ENCODE assay signal across 1 cellular context in the genomic region with DNA sequence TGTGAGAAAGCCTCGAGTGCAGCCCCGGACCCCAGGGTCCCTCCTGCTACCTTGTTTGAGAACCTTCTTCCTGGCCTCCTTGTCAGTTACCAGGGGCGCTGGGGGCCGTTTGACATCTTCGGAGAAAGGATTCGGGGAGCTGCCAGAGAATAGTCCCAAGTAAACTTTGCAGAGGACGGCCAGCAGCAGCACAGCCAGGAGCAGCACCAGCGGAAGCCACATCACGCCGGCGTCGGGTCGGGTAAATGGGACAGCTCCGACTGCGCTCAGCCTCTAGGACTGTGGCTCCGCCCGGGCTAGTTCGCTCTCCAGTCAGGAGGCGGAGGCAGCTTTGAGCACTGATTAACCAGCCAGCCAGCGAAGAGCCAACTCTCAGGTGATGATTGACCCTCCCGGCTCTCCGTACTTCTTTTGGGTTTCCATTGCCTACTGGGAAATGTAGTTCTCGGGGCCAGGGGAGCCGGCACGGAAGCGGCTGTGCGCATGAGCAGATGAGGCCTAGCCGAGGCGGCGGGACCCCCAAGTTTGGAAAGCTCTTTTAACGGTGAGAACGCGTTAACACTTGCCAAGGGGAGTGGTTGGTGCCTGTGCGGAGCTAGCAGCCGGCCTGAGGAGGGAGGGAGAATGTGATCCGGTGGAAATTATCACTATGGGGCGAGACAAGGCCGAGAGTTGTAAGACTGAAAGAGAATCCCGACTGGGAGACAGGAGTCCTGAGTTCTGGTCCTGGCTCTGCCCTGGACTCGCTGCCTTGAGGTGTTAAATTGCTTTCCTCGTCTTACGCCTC.
TF ChIP-seq lines count a peak whose summit lies in the region.

A gene (plus strand): TSS at position 484 of the 787 bp plus-strand sequence. CDS start 2,430 bp downstream, outside the sequence.
A gene (minus strand): TSS at position 243 of the 787 bp plus-strand sequence. CDS start 21 bp downstream, at position 222.

TF ChIP-seq in HEK293, 187 proteins besides CTCF, POLR2A, EP300 and RAD21 (continued from another document):
- TF ChIP-seq ZIC2 (tag by site-specific recombination; IDR thresholded peaks at IDR 0.05): peak; percentile 9; the same call in 1 of the 2 replicates
- peak; percentile 70; the same call in 1 of the 2 replicates for TF ChIP-seq ZBTB7A (tag by site-specific recombination; IDR thresholded peaks at IDR 0.05; ENCODE audit: low read depth)
- TF ChIP-seq ZNF510 (tag by site-specific recombination; IDR thresholded peaks at IDR 0.05; ENCODE audit: insufficient replicate concordance): no peak
- TF ChIP-seq, protein P1, sequence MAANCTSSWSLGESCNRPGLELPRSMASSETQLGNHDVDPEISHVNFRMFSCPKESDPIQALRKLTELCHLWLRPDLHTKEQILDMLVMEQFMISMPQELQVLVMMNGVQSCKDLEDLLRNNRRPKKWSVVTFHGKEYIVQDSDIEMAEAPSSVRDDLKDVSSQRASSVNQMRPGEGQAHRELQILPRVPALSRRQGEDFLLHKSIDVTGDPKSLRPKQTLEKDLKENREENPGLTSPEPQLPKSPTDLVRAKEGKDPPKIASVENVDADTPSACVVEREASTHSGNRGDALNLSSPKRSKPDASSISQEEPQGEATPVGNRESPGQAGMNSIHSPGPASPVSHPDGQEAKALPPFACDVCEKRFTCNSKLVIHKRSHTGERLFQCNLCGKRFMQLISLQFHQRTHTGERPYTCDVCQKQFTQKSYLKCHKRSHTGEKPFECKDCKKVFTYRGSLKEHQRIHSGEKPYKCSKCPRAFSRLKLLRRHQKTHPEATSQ (tag by site-specific recombination; IDR thresholded peaks at IDR 0.05): no peak
- TF ChIP-seq GLIS1 (tag by site-specific recombination; IDR thresholded peaks at IDR 0.05): no peak
- TF ChIP-seq ZNF433 (tag by site-specific recombination; IDR thresholded peaks at IDR 0.05; ENCODE audit: low read depth): no peak
- TF ChIP-seq ZNF629 (tag by site-specific recombination; IDR thresholded peaks at IDR 0.05): peak; percentile 65; the same call in 1 of the 2 replicates
- TF ChIP-seq ZNF394 (tag by site-specific recombination; IDR thresholded peaks at IDR 0.05; ENCODE audit: borderline replicate concordance): peak; percentile 34; the same call in 1 of the 2 replicates
- TF ChIP-seq, protein P2, sequence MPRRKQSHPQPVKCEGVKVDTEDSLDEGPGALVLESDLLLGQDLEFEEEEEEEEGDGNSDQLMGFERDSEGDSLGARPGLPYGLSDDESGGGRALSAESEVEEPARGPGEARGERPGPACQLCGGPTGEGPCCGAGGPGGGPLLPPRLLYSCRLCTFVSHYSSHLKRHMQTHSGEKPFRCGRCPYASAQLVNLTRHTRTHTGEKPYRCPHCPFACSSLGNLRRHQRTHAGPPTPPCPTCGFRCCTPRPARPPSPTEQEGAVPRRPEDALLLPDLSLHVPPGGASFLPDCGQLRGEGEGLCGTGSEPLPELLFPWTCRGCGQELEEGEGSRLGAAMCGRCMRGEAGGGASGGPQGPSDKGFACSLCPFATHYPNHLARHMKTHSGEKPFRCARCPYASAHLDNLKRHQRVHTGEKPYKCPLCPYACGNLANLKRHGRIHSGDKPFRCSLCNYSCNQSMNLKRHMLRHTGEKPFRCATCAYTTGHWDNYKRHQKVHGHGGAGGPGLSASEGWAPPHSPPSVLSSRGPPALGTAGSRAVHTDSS (tag by site-specific recombination; IDR thresholded peaks at IDR 0.05): no peak
- TF ChIP-seq, protein P3, sequence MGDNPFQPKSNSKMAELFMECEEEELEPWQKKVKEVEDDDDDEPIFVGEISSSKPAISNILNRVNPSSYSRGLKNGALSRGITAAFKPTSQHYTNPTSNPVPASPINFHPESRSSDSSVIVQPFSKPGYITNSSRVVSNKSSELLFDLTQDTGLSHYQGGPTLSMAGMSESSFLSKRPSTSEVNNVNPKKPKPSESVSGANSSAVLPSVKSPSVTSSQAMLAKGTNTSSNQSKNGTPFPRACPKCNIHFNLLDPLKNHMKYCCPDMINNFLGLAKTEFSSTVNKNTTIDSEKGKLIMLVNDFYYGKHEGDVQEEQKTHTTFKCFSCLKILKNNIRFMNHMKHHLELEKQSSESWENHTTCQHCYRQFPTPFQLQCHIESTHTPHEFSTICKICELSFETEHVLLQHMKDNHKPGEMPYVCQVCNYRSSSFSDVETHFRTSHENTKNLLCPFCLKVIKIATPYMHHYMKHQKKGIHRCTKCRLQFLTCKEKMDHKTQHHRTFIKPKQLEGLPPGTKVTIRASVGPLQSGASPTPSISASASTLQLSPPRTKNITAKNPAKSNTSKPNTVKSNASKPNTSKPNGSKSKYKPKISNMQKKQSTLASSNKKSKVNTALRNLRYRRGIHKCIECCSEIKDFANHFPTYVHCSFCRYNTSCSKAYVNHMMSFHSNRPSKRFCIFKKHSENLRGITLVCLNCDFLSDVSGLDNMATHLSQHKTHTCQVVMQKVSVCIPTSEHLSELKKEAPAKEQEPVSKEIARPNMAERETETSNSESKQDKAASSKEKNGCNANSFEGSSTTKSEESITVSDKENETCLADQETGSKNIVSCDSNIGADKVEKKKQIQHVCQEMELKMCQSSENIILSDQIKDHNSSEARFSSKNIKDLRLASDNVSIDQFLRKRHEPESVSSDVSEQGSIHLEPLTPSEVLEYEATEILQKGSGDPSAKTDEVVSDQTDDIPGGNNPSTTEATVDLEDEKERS (tag by site-specific recombination; IDR thresholded peaks at IDR 0.05): no peak
- no peak for TF ChIP-seq ZSCAN16 (tag by site-specific recombination; IDR thresholded peaks at IDR 0.05)
- TF ChIP-seq BCL11A (tag by site-specific recombination; IDR thresholded peaks at IDR 0.05; ENCODE audit: low read depth): no peak
- TF ChIP-seq ZSCAN30 (tag by site-specific recombination; IDR thresholded peaks at IDR 0.05): peak; percentile 68; the same call in 1 of the 2 replicates
- TF ChIP-seq, protein P4, sequence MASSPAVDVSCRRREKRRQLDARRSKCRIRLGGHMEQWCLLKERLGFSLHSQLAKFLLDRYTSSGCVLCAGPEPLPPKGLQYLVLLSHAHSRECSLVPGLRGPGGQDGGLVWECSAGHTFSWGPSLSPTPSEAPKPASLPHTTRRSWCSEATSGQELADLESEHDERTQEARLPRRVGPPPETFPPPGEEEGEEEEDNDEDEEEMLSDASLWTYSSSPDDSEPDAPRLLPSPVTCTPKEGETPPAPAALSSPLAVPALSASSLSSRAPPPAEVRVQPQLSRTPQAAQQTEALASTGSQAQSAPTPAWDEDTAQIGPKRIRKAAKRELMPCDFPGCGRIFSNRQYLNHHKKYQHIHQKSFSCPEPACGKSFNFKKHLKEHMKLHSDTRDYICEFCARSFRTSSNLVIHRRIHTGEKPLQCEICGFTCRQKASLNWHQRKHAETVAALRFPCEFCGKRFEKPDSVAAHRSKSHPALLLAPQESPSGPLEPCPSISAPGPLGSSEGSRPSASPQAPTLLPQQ (tag by site-specific recombination; IDR thresholded peaks at IDR 0.05): peak; percentile 58; the same call in 1 of the 2 replicates
- no peak for TF ChIP-seq GLIS2 (tag by site-specific recombination; IDR thresholded peaks at IDR 0.05)
- TF ChIP-seq TRIM28 (IDR thresholded peaks at IDR 0.05; ENCODE audit: borderline replicate concordance, low read length): peak; percentile 76
- no peak for TF ChIP-seq OVOL3 (tag by site-specific recombination; IDR thresholded peaks at IDR 0.05)
- TF ChIP-seq ZNF114 (tag by site-specific recombination; IDR thresholded peaks at IDR 0.05): no peak
- TF ChIP-seq YY2 (tag by site-specific recombination; IDR thresholded peaks at IDR 0.05): no peak
- TF ChIP-seq ZNF600 (tag by site-specific recombination; IDR thresholded peaks at IDR 0.05): peak; percentile 83
- no peak for TF ChIP-seq ZNF174 (tag by site-specific recombination; IDR thresholded peaks at IDR 0.05)
- peak; percentile 15; the same call in 1 of the 2 replicates for TF ChIP-seq KLF16 (tag by site-specific recombination; IDR thresholded peaks at IDR 0.05)
- no peak for TF ChIP-seq ZNF175 (tag by site-specific recombination; IDR thresholded peaks at IDR 0.05)
- no peak for TF ChIP-seq HOXA7 (CRISPR knock-in tag; IDR thresholded peaks at IDR 0.05; ENCODE audit: borderline replicate concordance)
- no peak for TF ChIP-seq ZFP37 (tag by site-specific recombination; IDR thresholded peaks at IDR 0.05)
- TF ChIP-seq, protein P5, sequence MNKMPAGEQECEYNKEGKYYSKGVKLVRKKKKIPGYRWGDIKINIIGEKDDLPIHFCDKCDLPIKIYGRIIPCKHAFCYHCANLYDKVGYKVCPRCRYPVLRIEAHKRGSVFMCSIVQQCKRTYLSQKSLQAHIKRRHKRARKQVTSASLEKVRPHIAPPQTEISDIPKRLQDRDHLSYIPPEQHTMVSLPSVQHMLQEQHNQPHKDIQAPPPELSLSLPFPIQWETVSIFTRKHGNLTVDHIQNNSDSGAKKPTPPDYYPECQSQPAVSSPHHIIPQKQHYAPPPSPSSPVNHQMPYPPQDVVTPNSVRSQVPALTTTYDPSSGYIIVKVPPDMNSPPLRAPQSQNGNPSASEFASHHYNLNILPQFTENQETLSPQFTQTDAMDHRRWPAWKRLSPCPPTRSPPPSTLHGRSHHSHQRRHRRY (tag by site-specific recombination; IDR thresholded peaks at IDR 0.05): no peak
- no peak for TF ChIP-seq ZNF146 (tag by site-specific recombination; IDR thresholded peaks at IDR 0.05)
- TF ChIP-seq ZXDB (tag by site-specific recombination; IDR thresholded peaks at IDR 0.05): peak; percentile 64; the same call in 1 of the 2 replicates
- TF ChIP-seq ZNF501 (tag by site-specific recombination; IDR thresholded peaks at IDR 0.05): 0 out of 2 replicates have a peak, but pooled peaks have one; percentile 76
- peak; percentile 58 for TF ChIP-seq SP2 (tag by site-specific recombination; IDR thresholded peaks at IDR 0.05)
- no peak for TF ChIP-seq ZBTB8A (tag by site-specific recombination; IDR thresholded peaks at IDR 0.05)
- TF ChIP-seq ZNF202 (tag by site-specific recombination; IDR thresholded peaks at IDR 0.05; ENCODE audit: borderline replicate concordance): no peak
- TF ChIP-seq, protein P6, sequence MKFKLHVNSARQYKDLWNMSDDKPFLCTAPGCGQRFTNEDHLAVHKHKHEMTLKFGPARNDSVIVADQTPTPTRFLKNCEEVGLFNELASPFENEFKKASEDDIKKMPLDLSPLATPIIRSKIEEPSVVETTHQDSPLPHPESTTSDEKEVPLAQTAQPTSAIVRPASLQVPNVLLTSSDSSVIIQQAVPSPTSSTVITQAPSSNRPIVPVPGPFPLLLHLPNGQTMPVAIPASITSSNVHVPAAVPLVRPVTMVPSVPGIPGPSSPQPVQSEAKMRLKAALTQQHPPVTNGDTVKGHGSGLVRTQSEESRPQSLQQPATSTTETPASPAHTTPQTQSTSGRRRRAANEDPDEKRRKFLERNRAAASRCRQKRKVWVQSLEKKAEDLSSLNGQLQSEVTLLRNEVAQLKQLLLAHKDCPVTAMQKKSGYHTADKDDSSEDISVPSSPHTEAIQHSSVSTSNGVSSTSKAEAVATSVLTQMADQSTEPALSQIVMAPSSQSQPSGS (tag by site-specific recombination; IDR thresholded peaks at IDR 0.05; ENCODE audit: low read depth): no peak
- TF ChIP-seq KLF8 (tag by site-specific recombination; IDR thresholded peaks at IDR 0.05): 0 out of 2 replicates have a peak, but pooled peaks have one; percentile 53
- TF ChIP-seq ZNF776 (tag by site-specific recombination; IDR thresholded peaks at IDR 0.05; ENCODE audit: borderline replicate concordance): no peak
- TF ChIP-seq ZNF138 (tag by site-specific recombination; IDR thresholded peaks at IDR 0.05; ENCODE audit: borderline replicate concordance): no peak
- no peak for TF ChIP-seq ZBTB21 (tag by site-specific recombination; IDR thresholded peaks at IDR 0.05)
- TF ChIP-seq ZNF19 (tag by site-specific recombination; IDR thresholded peaks at IDR 0.05; ENCODE audit: low read depth): no peak
- TF ChIP-seq ZNF530 (tag by site-specific recombination; IDR thresholded peaks at IDR 0.05; ENCODE audit: low read depth): no peak
- TF ChIP-seq YY1 (tag by site-specific recombination; IDR thresholded peaks at IDR 0.05): no peak
- peak; percentile 92 for TF ChIP-seq ZNF76 (tag by site-specific recombination; IDR thresholded peaks at IDR 0.05; ENCODE audit: borderline replicate concordance, low read depth)
- TF ChIP-seq ZFP69B (tag by site-specific recombination; IDR thresholded peaks at IDR 0.05): no peak
- TF ChIP-seq, protein P7, sequence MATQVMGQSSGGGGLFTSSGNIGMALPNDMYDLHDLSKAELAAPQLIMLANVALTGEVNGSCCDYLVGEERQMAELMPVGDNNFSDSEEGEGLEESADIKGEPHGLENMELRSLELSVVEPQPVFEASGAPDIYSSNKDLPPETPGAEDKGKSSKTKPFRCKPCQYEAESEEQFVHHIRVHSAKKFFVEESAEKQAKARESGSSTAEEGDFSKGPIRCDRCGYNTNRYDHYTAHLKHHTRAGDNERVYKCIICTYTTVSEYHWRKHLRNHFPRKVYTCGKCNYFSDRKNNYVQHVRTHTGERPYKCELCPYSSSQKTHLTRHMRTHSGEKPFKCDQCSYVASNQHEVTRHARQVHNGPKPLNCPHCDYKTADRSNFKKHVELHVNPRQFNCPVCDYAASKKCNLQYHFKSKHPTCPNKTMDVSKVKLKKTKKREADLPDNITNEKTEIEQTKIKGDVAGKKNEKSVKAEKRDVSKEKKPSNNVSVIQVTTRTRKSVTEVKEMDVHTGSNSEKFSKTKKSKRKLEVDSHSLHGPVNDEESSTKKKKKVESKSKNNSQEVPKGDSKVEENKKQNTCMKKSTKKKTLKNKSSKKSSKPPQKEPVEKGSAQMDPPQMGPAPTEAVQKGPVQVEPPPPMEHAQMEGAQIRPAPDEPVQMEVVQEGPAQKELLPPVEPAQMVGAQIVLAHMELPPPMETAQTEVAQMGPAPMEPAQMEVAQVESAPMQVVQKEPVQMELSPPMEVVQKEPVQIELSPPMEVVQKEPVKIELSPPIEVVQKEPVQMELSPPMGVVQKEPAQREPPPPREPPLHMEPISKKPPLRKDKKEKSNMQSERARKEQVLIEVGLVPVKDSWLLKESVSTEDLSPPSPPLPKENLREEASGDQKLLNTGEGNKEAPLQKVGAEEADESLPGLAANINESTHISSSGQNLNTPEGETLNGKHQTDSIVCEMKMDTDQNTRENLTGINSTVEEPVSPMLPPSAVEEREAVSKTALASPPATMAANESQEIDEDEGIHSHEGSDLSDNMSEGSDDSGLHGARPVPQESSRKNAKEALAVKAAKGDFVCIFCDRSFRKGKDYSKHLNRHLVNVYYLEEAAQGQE (tag by site-specific recombination; IDR thresholded peaks at IDR 0.05): peak; percentile 78; the same call in 1 of the 2 replicates
